In the genomic region with DNA sequence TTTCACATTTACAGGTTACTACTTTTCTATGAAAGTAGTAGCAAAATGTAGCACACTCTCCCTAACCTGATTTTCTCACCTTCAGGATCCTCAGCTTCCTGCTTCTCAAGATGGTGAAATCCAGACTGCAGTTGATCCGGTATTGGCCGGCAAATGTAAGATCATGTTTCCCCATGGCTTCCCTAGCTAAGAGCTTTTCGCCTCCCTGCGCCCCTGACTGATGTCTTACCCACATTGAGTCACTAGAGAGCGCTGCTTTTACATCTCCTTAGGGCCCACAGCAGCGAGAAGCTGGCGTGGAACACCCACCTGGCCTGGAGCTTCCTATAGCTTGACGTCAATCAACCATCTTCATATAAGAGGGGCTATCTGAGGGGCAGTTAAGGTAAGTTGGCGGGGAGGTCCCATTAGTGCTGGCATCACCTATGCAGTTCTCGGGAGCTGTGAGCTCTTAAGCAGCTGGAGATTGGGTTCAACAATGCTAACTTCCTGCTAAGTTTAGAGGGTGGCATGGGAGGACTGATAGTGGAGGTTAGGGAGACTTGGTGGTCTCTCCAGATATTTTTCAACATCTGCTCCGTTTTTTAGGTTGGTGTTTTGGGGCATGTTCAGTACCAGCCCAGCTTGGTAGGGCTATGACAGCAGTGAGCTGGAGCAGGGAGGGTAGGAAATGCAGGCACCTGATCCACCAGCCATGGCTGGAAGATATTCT, we compare ENCODE assay signal across 8 cellular contexts. TPM values are rescaled to one million over a fixed set of nuclear protein-coding genes. Genes with fewer than 3 reads are reported as not detected.
DNase-seq lines count a peak whose midpoint lies in the region; ATAC-seq and TF ChIP-seq lines count a peak whose summit lies in the region.

No MANE protein-coding gene starts in this region.

- TF ChIP-seq POLR2A in adrenal gland (IDR thresholded peaks at IDR 0.05), result no peak

- H3K4me3 Mint-ChIP-seq in stimulated activated memory B cell treated with anti-CD40 and anti-IgM and Interleukin-4, amounts not matched to agents 10 μg/mL and 1 μg/mL and 100 μg/mL, for 72 hours, result no peak overlapping the region

- peaks cover 37% of the 10 kb centered on the region for H3K36me3 Mint-ChIP-seq in stimulated activated memory B cell treated with anti-CD40 and anti-IgM and Interleukin-4, amounts not matched to agents 10 μg/mL and 1 μg/mL and 100 μg/mL, for 72 hours

- TF ChIP-seq CTCF in PC-9 (conservative IDR thresholded peaks at IDR 0.05), result peak; percentile 54; the same call in 1 of the 2 replicates
- peak in 5 of 6 experiments; percentile 11 to 38 (median 29) for TF ChIP-seq CTCF in adrenal gland (IDR thresholded peaks at IDR 0.05)

- POLR2A ChIA-PET in PC-9 (lab: Charles Lee; ENCODE audit: unreplicated experiment), result no interaction called here

- H3K27ac Mint-ChIP-seq in stimulated activated memory B cell treated with anti-CD40 and anti-IgM and Interleukin-4, amounts not matched to agents 10 μg/mL and 1 μg/mL and 100 μg/mL, for 72 hours, result peak overlapping the region; percentile 6

- H3K4me1 ChIP-seq in PC-9 (replicated peaks; ENCODE audit: insufficient read depth) (peaks cover 12% of the 10 kb centered on the region), adrenal gland (replicated peaks in 1 of 2) (peaks cover 0 to 10% of the 10 kb centered on the region in 2 donors)

- H4K20me1 ChIP-seq in PC-9 (ENCODE audit: insufficient read depth), result no peaks in the 10 kb centered on the region

- no peaks in the 10 kb centered on the region for H3K9me3 Mint-ChIP-seq in stimulated activated memory B cell treated with anti-CD40 and anti-IgM and Interleukin-4, amounts not matched to agents 10 μg/mL and 1 μg/mL and 100 μg/mL, for 72 hours

- peaks cover 18% of the 10 kb centered on the region for H3K4me1 Mint-ChIP-seq in stimulated activated memory B cell treated with anti-CD40 and anti-IgM and Interleukin-4, amounts not matched to agents 10 μg/mL and 1 μg/mL and 100 μg/mL, for 72 hours

- intact Hi-C loops in PC-9 (cut with micrococcal nuclease; ENCODE audit: unreplicated experiment) (no loop called here), adrenal gland (cut with DNase I) (no loop called here)

- H3K9me3 ChIP-seq in PC-9 (ENCODE audit: insufficient read depth, low read depth), result no peaks in the 10 kb centered on the region
- no peaks in the 10 kb centered on the region for H3K9me3 ChIP-seq in adrenal gland (replicated peaks in 1 of 3)

- CTCF ChIA-PET in PC-9 (lab: Charles Lee), result no interaction called here

- no TSS peak for BruUV-seq in PC-9 (replicated peaks; lab: Mats Ljungman, UMichigan)

- H3K36me3 ChIP-seq in PC-9 (ENCODE audit: low read depth), result no peaks in the 10 kb centered on the region
- peaks cover 0 to 6% of the 10 kb centered on the region in 2 donors for H3K36me3 ChIP-seq in adrenal gland (replicated peaks in 1 of 2)

- H3K79me2 ChIP-seq in PC-9 (ENCODE audit: low read depth), result no peaks in the 10 kb centered on the region

- H3K9me2 ChIP-seq in PC-9 (ENCODE audit: insufficient read depth), result no peaks in the 10 kb centered on the region

- H3K27me3 ChIP-seq in PC-9 (ENCODE audit: insufficient read depth, low read depth), result no peaks in the 10 kb centered on the region
- no peaks in the 10 kb centered on the region for H3K27me3 ChIP-seq in adrenal gland

- H2AFZ ChIP-seq in PC-9, result no peak overlapping the region

- 40 to 54% (median 45%) methylated on average over 7 to 11 of the region's 11 CpGs for WGBS in adrenal gland, 4 donors

- no peaks in the 10 kb centered on the region for H3K27me3 Mint-ChIP-seq in stimulated activated memory B cell treated with anti-CD40 and anti-IgM and Interleukin-4, amounts not matched to agents 10 μg/mL and 1 μg/mL and 100 μg/mL, for 72 hours

- peak; percentile 46 for ATAC-seq in HG03280 (IDR thresholded peaks at IDR 0.05; ENCODE audit: unreplicated experiment)
- ATAC-seq in stimulated activated memory B cell treated with anti-CD40 and anti-IgM and Interleukin-4, amounts not matched to agents 10 μg/mL and 1 μg/mL and 100 μg/mL, for 72 hours, result no peak
- no peak for ATAC-seq in HG02642 (IDR thresholded peaks at IDR 0.05; ENCODE audit: poor library complexity, unreplicated experiment)
- ATAC-seq in GM18868 (IDR thresholded peaks at IDR 0.05; ENCODE audit: unreplicated experiment), result no peak

- H3K4me3 ChIP-seq in PC-9 (no peak overlapping the region), adrenal gland (no peak overlapping the region)

- no peak overlapping the region for H3K27ac ChIP-seq in PC-9
- H3K27ac ChIP-seq in adrenal gland, result no peak overlapping the region

- peak overlapping the region; percentile 37 for H3K4me2 ChIP-seq in PC-9

- H3F3A ChIP-seq in PC-9 (ENCODE audit: insufficient read depth, low read depth), result peaks cover 10% of the 10 kb centered on the region

- DNase-seq in DMS 273 (lab: John Stamatoyannopoulos, UW; ENCODE audit: unreplicated experiment) (peak; percentile 90), PC-9 (peak; percentile 46 to 70), adrenal gland (peak in 4 of 7 donors; percentile 48 to 77 (median 58)), iPS-NIHi7 (ENCODE audit: extremely low spot score) (peak; percentile 79)

RNA-seq across cellular contexts. Expression of gene PTPN7, which starts 5.5 kb away (rescaled TPM):
- total RNA-seq in PC-9 (2021) (not detected in 2 replicates), adrenal gland (10 to 100 TPM in 5 of 8 donors, 1 to 10 TPM in 3; 2.5 to 35.8 (median 16.4) TPM)
- polyA plus RNA-seq in adrenal gland, result 10 to 100 TPM; 13.4 to 45.4 (median 15.0) TPM

RNA-seq across cellular contexts. Expression of gene ARL8A, which starts 10.4 kb away (rescaled TPM):
- total RNA-seq in PC-9 (2021) (40.0 and 42.6 TPM in 2 replicates), adrenal gland (100 to 1,000 TPM in 1 of 8 donors, 10 to 100 TPM in 7; 34.3 to 115 (median 64.8) TPM)
- polyA plus RNA-seq in adrenal gland, result 10 to 100 TPM; 26.4 to 71.2 (median 28.6) TPM

RNA-seq across cellular contexts. Expression of gene GPR37L1, which starts 32.2 kb away (rescaled TPM):
- 0.30 and 0.33 TPM in 2 replicates for total RNA-seq in PC-9 (2021)
- under 1 TPM in 7 of 8 donors, not detected in 1; 0.14 to 0.49 (median 0.30) TPM for total RNA-seq in adrenal gland
- polyA plus RNA-seq in adrenal gland, result under 1 TPM; 0.02 to 0.24 (median 0.13) TPM

RNA-seq across cellular contexts. Expression of gene LGR6, which starts 38.7 kb away (rescaled TPM):
- 5.6 and 7.9 TPM in 2 replicates for total RNA-seq in PC-9 (2021)
- under 1 TPM in 6 of 8 donors, not detected in 2; 0.10 to 0.54 (median 0.16) TPM for total RNA-seq in adrenal gland
- 1 to 10 TPM in 1 of 3 donors, under 1 TPM in 1, not detected in 1; 0.48 to 1.0 TPM for polyA plus RNA-seq in adrenal gland
